ENCODE assay signal across 27 cellular contexts in genomic region chr6:121867095-121867494, GRCh38.
A peak's percentile ranks its signal among the peaks of the same experiment; 100 is the strongest.
DNase-seq lines count a peak whose midpoint lies in the region; ATAC-seq, FAIRE-seq and TF ChIP-seq lines count a peak whose summit lies in the region.
"Had no signal": no experiment of that assay in that cellular context is flagged by ENCODE, and none has a peak within 500 bp of the region (broad histone marks: within the 10 kb centered on the region; RNA-seq: fewer than 3 reads in every experiment).

No MANE protein-coding gene starts in this region.

- no peak overlapping the region for H3K18ac ChIP-seq in mesenchymal stem cell (ENCODE audit: low read depth in 1 of 2, low read length in 2 of 2)

- H3K4me1 ChIP-seq in GM23248 (ENCODE audit: insufficient read depth) (peaks cover 28% of the 10 kb centered on the region), astrocyte (ENCODE audit: insufficient read depth, low read length) (no peaks in the 10 kb centered on the region), mesenchymal stem cell (ENCODE audit: control insufficient read depth, insufficient read depth, low read depth, low read length) (no peaks in the 10 kb centered on the region), suprapubic skin (no peaks in the 10 kb centered on the region), transverse colon (no peaks in the 10 kb centered on the region)
- H3K4me1 ChIP-seq: Peyer's patch, uterus had no signal

- no peaks in the 10 kb centered on the region for H3K36me3 Mint-ChIP-seq in astrocyte (ENCODE audit: low read depth, unreplicated experiment)
- H3K36me3 Mint-ChIP-seq: CD4-positive, CD25-positive, alpha-beta regulatory T cell had no signal

- no peak overlapping the region for H2BK12ac ChIP-seq in mesenchymal stem cell (ENCODE audit: low read length in 2 of 2)

- peaks cover 7% of the 10 kb centered on the region for H3K9me3 Mint-ChIP-seq in astrocyte (ENCODE audit: unreplicated experiment)

- H3F3A ChIP-seq in GM23248 (ENCODE audit: insufficient read depth) = no peaks in the 10 kb centered on the region

- no peak overlapping the region for H2BK120ac ChIP-seq in mesenchymal stem cell (ENCODE audit: low read depth, low read length)

- no peak overlapping the region for H3K27ac Mint-ChIP-seq in astrocyte (ENCODE audit: unreplicated experiment)
- H3K27ac Mint-ChIP-seq: activated naive CD8-positive, alpha-beta T cell treated with anti-CD3 and anti-CD28 coated beads, Interleukin-2, amount 50 U/mL, for 24 hours; CD4-positive, CD25-positive, alpha-beta regulatory T cell had no signal

- TF ChIP-seq CTCF in astrocyte (IDR thresholded peaks at IDR 0.05; ENCODE audit: insufficient read depth, low read depth, low read length) (no peak), suprapubic skin (IDR thresholded peaks at IDR 0.05) (no peak), transverse colon (IDR thresholded peaks at IDR 0.05) (no peak)

- no peak overlapping the region for H3K4me3 Mint-ChIP-seq in astrocyte (ENCODE audit: unreplicated experiment)
- H3K4me3 Mint-ChIP-seq: activated naive CD8-positive, alpha-beta T cell treated with anti-CD3 and anti-CD28 coated beads, Interleukin-2, amount 50 U/mL, for 24 hours; CD4-positive, CD25-positive, alpha-beta regulatory T cell had no signal

- no peak overlapping the region for H2AK5ac ChIP-seq in mesenchymal stem cell (ENCODE audit: low read length, severe bottlenecking)

- FAIRE-seq in astrocyte (lab: Jason Lieb, UNC) = peak; percentile 60
- FAIRE-seq: colon, K562, kidney had no signal

- H3K4me3 ChIP-seq in GM23248 = no peak overlapping the region
- H3K4me3 ChIP-seq in astrocyte (ENCODE audit: insufficient read depth, low read depth, low read length) = no peak overlapping the region
- no peak overlapping the region for H3K4me3 ChIP-seq in mesenchymal stem cell (ENCODE audit: insufficient read depth in 1 of 2, low read depth in 1 of 2, low read length in 2 of 2)
- no peak overlapping the region for H3K4me3 ChIP-seq in suprapubic skin
- H3K4me3 ChIP-seq in transverse colon = no peak overlapping the region
- H3K4me3 ChIP-seq: K562, Peyer's patch, uterus had no signal

- H3K14ac ChIP-seq in mesenchymal stem cell (ENCODE audit: low read length in 2 of 2) = no peak overlapping the region

- intact Hi-C loops in transverse colon (cut with DNase I; ENCODE audit: low total_unique reads) = no loop called here

- 0 out of 2 replicates have a peak overlapping the region, but pooled peaks have one; percentile 35 for H2AFZ ChIP-seq in GM23248
- no peak overlapping the region for H2AFZ ChIP-seq in astrocyte (ENCODE audit: low read depth, low read length)
- H2AFZ ChIP-seq in mesenchymal stem cell (ENCODE audit: low read depth, low read length) = no peak overlapping the region

- ATAC-seq in HG03045 (IDR thresholded peaks at IDR 0.05; ENCODE audit: unreplicated experiment) (no peak), GM19035 (IDR thresholded peaks at IDR 0.05; ENCODE audit: unreplicated experiment) (no peak)
- ATAC-seq: activated naive CD8-positive, alpha-beta T cell treated with anti-CD3 and anti-CD28 coated beads, Interleukin-2, amount 50 U/mL, for 24 hours; K562 had no signal

- no peaks in the 10 kb centered on the region for H3K36me3 ChIP-seq in GM23248 (ENCODE audit: low read depth)
- H3K36me3 ChIP-seq in astrocyte (ENCODE audit: insufficient read depth, low read length) = no peaks in the 10 kb centered on the region
- H3K36me3 ChIP-seq in mesenchymal stem cell (ENCODE audit: control insufficient read depth in 1 of 2, insufficient read depth in 2 of 2, low read depth in 1 of 2, low read length in 2 of 2) = no peaks in the 10 kb centered on the region
- H3K36me3 ChIP-seq in suprapubic skin = no peaks in the 10 kb centered on the region
- no peaks in the 10 kb centered on the region for H3K36me3 ChIP-seq in transverse colon
- H3K36me3 ChIP-seq: brain microvascular endothelial cell, Peyer's patch, uterus had no signal

- in situ Hi-C loops in GM23248 (cut with MboI) (no loop called here), transverse colon (cut with MboI; ENCODE audit: low pct_ligation_motif_present in 1 of 4, low pct_unique_long_range_greater_than_20kb in 1 of 4, low sequenced_read_pairs in 3 of 4) (no loop called here)

- peaks cover 2% of the 10 kb centered on the region for H3K4me1 Mint-ChIP-seq in astrocyte (ENCODE audit: low read depth, unreplicated experiment)
- H3K4me1 Mint-ChIP-seq: activated naive CD8-positive, alpha-beta T cell treated with anti-CD3 and anti-CD28 coated beads, Interleukin-2, amount 50 U/mL, for 24 hours; CD4-positive, CD25-positive, alpha-beta regulatory T cell had no signal

- no peaks in the 10 kb centered on the region for H3K27me3 Mint-ChIP-seq in astrocyte (ENCODE audit: low read depth, unreplicated experiment)
- H3K27me3 Mint-ChIP-seq: activated naive CD8-positive, alpha-beta T cell treated with anti-CD3 and anti-CD28 coated beads, Interleukin-2, amount 50 U/mL, for 24 hours; CD4-positive, CD25-positive, alpha-beta regulatory T cell; progenitor cell of endocrine pancreas had no signal

- H4K91ac ChIP-seq in mesenchymal stem cell (ENCODE audit: low read length) = no peak overlapping the region

- DNase-seq in GM23248 (peak; percentile 60), astrocyte (ENCODE audit: low read depth) (no peak), mesenchymal stem cell (no peak), suprapubic skin (ENCODE audit: low spot score in 2 of 2) (no peak), transverse colon (no peak)
- no peak for DNase-seq in activated CD4-positive, alpha-beta T cell treated with anti-CD3 and anti-CD28 coated beads for 1 hour
- DNase-seq: activated CD4-positive, alpha-beta T cell treated with anti-CD3 and anti-CD28 coated beads for 4 hours; activated CD8-positive, alpha-beta memory T cell treated with anti-CD3 and anti-CD28 coated beads for 24 hours; activated gamma-delta T cell; activated naive CD8-positive, alpha-beta T cell treated with anti-CD3 and anti-CD28 coated beads, Interleukin-2, amount 50 U/mL, for 24 hours; activated T-cell treated with anti-CD3 and anti-CD28 coated beads, Interleukin-2, amount 50 U/mL, for 1 hour; brain microvascular endothelial cell; CD4-positive, CD25-positive, alpha-beta regulatory T cell; effector memory CD4-positive, alpha-beta T cell; kidney; MV-4-11; NCI-H146; NCI-H69; Peyer's patch; substantia nigra; T-helper 1 cell; uterus had no signal

- WGBS in GM23248 (ENCODE audit: low coverage in 1 of 2, low lambda C conversion rate in 2 of 2, missing lambda C conversion rate in 2 of 2), 2 experiments = 26 to 35% methylated on average over 2 of the region's 2 CpGs
- 96% methylated on average over 1 of the region's 2 CpGs for WGBS in mesenchymal stem cell
- WGBS in suprapubic skin = 55% methylated on average over 2 of the region's 2 CpGs
- 64 to 69% methylated on average over 2 of the region's 2 CpGs for WGBS in transverse colon (ENCODE audit: low coverage in 1 of 2), 2 donors

- H3K79me2 ChIP-seq in GM23248 (ENCODE audit: insufficient read depth) (no peaks in the 10 kb centered on the region), astrocyte (ENCODE audit: insufficient read depth, low read length) (no peaks in the 10 kb centered on the region)

- H4K20me1 ChIP-seq in GM23248 (ENCODE audit: insufficient read depth) (no peaks in the 10 kb centered on the region), astrocyte (ENCODE audit: insufficient read depth, low read length) (no peaks in the 10 kb centered on the region)

- H3K9ac ChIP-seq in GM23248 = no peak overlapping the region
- H3K9ac ChIP-seq in astrocyte (ENCODE audit: low read length) = no peak overlapping the region
- peak overlapping the region; percentile 4 for H3K9ac ChIP-seq in mesenchymal stem cell (ENCODE audit: low read length)

- H3K9me2 ChIP-seq in GM23248 (ENCODE audit: insufficient read depth) = no peaks in the 10 kb centered on the region

- H3K27me3 ChIP-seq in GM23248 (replicated peaks; ENCODE audit: insufficient read depth) = no peaks in the 10 kb centered on the region
- H3K27me3 ChIP-seq in astrocyte (ENCODE audit: insufficient read depth, low read length) = no peaks in the 10 kb centered on the region
- no peaks in the 10 kb centered on the region for H3K27me3 ChIP-seq in mesenchymal stem cell (ENCODE audit: control insufficient read depth in 1 of 2, insufficient read depth in 1 of 2, low read length in 2 of 2)
- no peaks in the 10 kb centered on the region for H3K27me3 ChIP-seq in suprapubic skin
- no peaks in the 10 kb centered on the region for H3K27me3 ChIP-seq in transverse colon
- H3K27me3 ChIP-seq: brain microvascular endothelial cell, Peyer's patch, uterus had no signal

- TF ChIP-seq POLR2A in suprapubic skin (IDR thresholded peaks at IDR 0.05) (no peak), transverse colon (IDR thresholded peaks at IDR 0.05) (no peak)

- no peaks in the 10 kb centered on the region for H3K9me3 ChIP-seq in GM23248 (ENCODE audit: low read depth)
- H3K9me3 ChIP-seq in astrocyte (ENCODE audit: insufficient read depth, low read depth, low read length) = no peaks in the 10 kb centered on the region
- no peaks in the 10 kb centered on the region for H3K9me3 ChIP-seq in mesenchymal stem cell (ENCODE audit: control insufficient read depth, low read length)
- no peaks in the 10 kb centered on the region for H3K9me3 ChIP-seq in suprapubic skin
- H3K9me3 ChIP-seq in transverse colon = no peaks in the 10 kb centered on the region
- H3K9me3 ChIP-seq: uterus had no signal

- H3K79me1 ChIP-seq in mesenchymal stem cell (replicated peaks; ENCODE audit: low read length, poor library complexity, severe bottlenecking) = no peaks in the 10 kb centered on the region

- H2BK15ac ChIP-seq in mesenchymal stem cell (ENCODE audit: low read depth, poor library complexity, severe bottlenecking) = no peak overlapping the region

- no peak overlapping the region for H2BK5ac ChIP-seq in mesenchymal stem cell (ENCODE audit: low read depth, low read length, poor library complexity, severe bottlenecking)

- no peak for TF ChIP-seq EP300 in suprapubic skin (IDR thresholded peaks at IDR 0.05)
- no peak for TF ChIP-seq EP300 in transverse colon (IDR thresholded peaks at IDR 0.05; ENCODE audit: low read depth)

- H3K4me2 ChIP-seq in GM23248 (ENCODE audit: unreplicated experiment) (no peak overlapping the region), astrocyte (ENCODE audit: low read length) (no peak overlapping the region), mesenchymal stem cell (ENCODE audit: low read length, poor library complexity, severe bottlenecking) (no peak overlapping the region)

- H3K4ac ChIP-seq in mesenchymal stem cell (ENCODE audit: low read depth in 1 of 2, low read length in 2 of 2) = no peak overlapping the region

- H3K27ac ChIP-seq in GM23248 (no peak overlapping the region), astrocyte (ENCODE audit: low read depth, low read length) (no peak overlapping the region), mesenchymal stem cell (ENCODE audit: low read length, poor library complexity, severe bottlenecking) (no peak overlapping the region), suprapubic skin (peak overlapping the region; percentile 6), transverse colon (no peak overlapping the region)
- H3K27ac ChIP-seq: brain microvascular endothelial cell, Peyer's patch had no signal

- no peak overlapping the region for H3K23ac ChIP-seq in mesenchymal stem cell (ENCODE audit: low read length in 2 of 2)

- H4K8ac ChIP-seq in mesenchymal stem cell (ENCODE audit: low read length) = no peak overlapping the region
